ENCODE assay signal across 1 cellular context in the genomic region with DNA sequence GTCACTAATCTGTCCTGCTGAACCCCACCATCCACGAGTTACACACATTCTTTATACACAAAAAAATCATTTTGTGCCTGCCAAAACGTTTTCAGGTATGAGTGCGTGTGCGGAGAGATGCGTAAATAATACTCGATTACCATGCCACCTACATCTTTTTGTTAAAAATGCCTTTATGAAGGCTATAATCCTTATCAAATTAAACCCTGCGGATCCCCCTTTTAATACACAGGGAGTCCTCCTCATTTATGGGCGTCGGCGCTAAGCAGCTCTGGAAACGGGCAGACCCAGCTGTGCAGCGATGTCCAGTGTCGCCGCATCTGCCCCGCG.
TF ChIP-seq lines count a peak whose summit lies in the region.

No MANE protein-coding gene starts in this region.

TF ChIP-seq in H1, 55 proteins besides CTCF, POLR2A, EP300 and RAD21 (continued from another document):
- TF ChIP-seq, protein P1, sequence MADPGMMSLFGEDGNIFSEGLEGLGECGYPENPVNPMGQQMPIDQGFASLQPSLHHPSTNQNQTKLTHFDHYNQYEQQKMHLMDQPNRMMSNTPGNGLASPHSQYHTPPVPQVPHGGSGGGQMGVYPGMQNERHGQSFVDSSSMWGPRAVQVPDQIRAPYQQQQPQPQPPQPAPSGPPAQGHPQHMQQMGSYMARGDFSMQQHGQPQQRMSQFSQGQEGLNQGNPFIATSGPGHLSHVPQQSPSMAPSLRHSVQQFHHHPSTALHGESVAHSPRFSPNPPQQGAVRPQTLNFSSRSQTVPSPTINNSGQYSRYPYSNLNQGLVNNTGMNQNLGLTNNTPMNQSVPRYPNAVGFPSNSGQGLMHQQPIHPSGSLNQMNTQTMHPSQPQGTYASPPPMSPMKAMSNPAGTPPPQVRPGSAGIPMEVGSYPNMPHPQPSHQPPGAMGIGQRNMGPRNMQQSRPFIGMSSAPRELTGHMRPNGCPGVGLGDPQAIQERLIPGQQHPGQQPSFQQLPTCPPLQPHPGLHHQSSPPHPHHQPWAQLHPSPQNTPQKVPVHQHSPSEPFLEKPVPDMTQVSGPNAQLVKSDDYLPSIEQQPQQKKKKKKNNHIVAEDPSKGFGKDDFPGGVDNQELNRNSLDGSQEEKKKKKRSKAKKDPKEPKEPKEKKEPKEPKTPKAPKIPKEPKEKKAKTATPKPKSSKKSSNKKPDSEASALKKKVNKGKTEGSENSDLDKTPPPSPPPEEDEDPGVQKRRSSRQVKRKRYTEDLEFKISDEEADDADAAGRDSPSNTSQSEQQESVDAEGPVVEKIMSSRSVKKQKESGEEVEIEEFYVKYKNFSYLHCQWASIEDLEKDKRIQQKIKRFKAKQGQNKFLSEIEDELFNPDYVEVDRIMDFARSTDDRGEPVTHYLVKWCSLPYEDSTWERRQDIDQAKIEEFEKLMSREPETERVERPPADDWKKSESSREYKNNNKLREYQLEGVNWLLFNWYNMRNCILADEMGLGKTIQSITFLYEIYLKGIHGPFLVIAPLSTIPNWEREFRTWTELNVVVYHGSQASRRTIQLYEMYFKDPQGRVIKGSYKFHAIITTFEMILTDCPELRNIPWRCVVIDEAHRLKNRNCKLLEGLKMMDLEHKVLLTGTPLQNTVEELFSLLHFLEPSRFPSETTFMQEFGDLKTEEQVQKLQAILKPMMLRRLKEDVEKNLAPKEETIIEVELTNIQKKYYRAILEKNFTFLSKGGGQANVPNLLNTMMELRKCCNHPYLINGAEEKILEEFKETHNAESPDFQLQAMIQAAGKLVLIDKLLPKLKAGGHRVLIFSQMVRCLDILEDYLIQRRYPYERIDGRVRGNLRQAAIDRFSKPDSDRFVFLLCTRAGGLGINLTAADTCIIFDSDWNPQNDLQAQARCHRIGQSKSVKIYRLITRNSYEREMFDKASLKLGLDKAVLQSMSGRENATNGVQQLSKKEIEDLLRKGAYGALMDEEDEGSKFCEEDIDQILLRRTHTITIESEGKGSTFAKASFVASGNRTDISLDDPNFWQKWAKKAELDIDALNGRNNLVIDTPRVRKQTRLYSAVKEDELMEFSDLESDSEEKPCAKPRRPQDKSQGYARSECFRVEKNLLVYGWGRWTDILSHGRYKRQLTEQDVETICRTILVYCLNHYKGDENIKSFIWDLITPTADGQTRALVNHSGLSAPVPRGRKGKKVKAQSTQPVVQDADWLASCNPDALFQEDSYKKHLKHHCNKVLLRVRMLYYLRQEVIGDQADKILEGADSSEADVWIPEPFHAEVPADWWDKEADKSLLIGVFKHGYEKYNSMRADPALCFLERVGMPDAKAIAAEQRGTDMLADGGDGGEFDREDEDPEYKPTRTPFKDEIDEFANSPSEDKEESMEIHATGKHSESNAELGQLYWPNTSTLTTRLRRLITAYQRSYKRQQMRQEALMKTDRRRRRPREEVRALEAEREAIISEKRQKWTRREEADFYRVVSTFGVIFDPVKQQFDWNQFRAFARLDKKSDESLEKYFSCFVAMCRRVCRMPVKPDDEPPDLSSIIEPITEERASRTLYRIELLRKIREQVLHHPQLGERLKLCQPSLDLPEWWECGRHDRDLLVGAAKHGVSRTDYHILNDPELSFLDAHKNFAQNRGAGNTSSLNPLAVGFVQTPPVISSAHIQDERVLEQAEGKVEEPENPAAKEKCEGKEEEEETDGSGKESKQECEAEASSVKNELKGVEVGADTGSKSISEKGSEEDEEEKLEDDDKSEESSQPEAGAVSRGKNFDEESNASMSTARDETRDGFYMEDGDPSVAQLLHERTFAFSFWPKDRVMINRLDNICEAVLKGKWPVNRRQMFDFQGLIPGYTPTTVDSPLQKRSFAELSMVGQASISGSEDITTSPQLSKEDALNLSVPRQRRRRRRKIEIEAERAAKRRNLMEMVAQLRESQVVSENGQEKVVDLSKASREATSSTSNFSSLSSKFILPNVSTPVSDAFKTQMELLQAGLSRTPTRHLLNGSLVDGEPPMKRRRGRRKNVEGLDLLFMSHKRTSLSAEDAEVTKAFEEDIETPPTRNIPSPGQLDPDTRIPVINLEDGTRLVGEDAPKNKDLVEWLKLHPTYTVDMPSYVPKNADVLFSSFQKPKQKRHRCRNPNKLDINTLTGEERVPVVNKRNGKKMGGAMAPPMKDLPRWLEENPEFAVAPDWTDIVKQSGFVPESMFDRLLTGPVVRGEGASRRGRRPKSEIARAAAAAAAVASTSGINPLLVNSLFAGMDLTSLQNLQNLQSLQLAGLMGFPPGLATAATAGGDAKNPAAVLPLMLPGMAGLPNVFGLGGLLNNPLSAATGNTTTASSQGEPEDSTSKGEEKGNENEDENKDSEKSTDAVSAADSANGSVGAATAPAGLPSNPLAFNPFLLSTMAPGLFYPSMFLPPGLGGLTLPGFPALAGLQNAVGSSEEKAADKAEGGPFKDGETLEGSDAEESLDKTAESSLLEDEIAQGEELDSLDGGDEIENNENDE (IDR thresholded peaks at IDR 0.05; ENCODE audit: insufficient replicate concordance, low read length): no peak
- TF ChIP-seq HDAC2 (IDR thresholded peaks at IDR 0.05; ENCODE audit: borderline replicate concordance in 1 of 2, low read depth in 2 of 2, low read length in 2 of 2) (no peak), CBX8 (IDR thresholded peaks at IDR 0.05; ENCODE audit: borderline replicate concordance, low read depth, low read length) (no peak; the same call in 1 of the 2 replicates), KDM4A (IDR thresholded peaks at IDR 0.05; ENCODE audit: low read depth, low read length, severe bottlenecking) (no peak), NRF1 (IDR thresholded peaks at IDR 0.05; ENCODE audit: low read depth, low read length) (no peak), CEBPB (IDR thresholded peaks at IDR 0.05; ENCODE audit: low read depth, low read length) (no peak), SIRT6 (IDR thresholded peaks at IDR 0.05; ENCODE audit: low read length) (no peak), SIN3A (conservative IDR thresholded peaks at IDR 0.05 in 1 of 2, IDR thresholded peaks at IDR 0.05 in 1 of 2; ENCODE audit: low read depth in 1 of 2, low read length in 2 of 2) (no peak), TCF12 (IDR thresholded peaks at IDR 0.05; ENCODE audit: low read depth, low read length) (no peak), NANOG (IDR thresholded peaks at IDR 0.05; ENCODE audit: insufficient read depth, low read depth, low read length, poor library complexity, severe bottlenecking) (no peak), TAF1 (IDR thresholded peaks at IDR 0.05; ENCODE audit: low read depth, low read length) (no peak), BACH1 (IDR thresholded peaks at IDR 0.05; ENCODE audit: low read length) (no peak), TEAD4 (IDR thresholded peaks at IDR 0.05; ENCODE audit: low read depth, low read length) (no peak), BRCA1 (IDR thresholded peaks at IDR 0.05; ENCODE audit: low read depth, low read length) (no peak), SP1 (IDR thresholded peaks at IDR 0.05; ENCODE audit: low read depth, low read length) (no peak)
